17 cellular contexts compared by ENCODE assay signal in genomic region chr3:58459160-58459559, GRCh38. TPM values are rescaled to one million over a fixed set of nuclear protein-coding genes. Genes with fewer than 3 reads are reported as not detected.
A peak's percentile ranks its signal among the peaks of the same experiment; 100 is the strongest.
DNase-seq lines count a peak whose midpoint lies in the region; ATAC-seq and TF ChIP-seq lines count a peak whose summit lies in the region.
"Had no signal": no experiment of that assay in that cellular context is flagged by ENCODE, and none has a peak within 500 bp of the region (broad histone marks: within the 10 kb centered on the region; RNA-seq: fewer than 3 reads in every experiment).

No MANE protein-coding gene starts in this region.

- peak; percentile 6 for DNase-seq in MCF 10A (ENCODE audit: unreplicated experiment)
- no peak for DNase-seq in breast epithelium (ENCODE audit: low spot score in 2 of 2)
- DNase-seq in epithelial cell of esophagus (ENCODE audit: low read depth): peak; percentile 76
- no peak for DNase-seq in mesendoderm
- DNase-seq: Caco-2; CD4-positive, CD25-positive, alpha-beta regulatory T cell; CD8-positive, alpha-beta T cell; DMS153; DND-41; H7 had no signal

- no peak overlapping the region for H2BK120ac ChIP-seq in mesendoderm (ENCODE audit: low read depth, low read length)

- no peak overlapping the region for H3K4me2 ChIP-seq in mesendoderm (ENCODE audit: low read length)
- H3K4me2 ChIP-seq: BLaER1 had no signal

- H3K79me1 ChIP-seq in mesendoderm (ENCODE audit: low read length): no peaks in the 10 kb centered on the region

- TF ChIP-seq POLR2A in breast epithelium (IDR thresholded peaks at IDR 0.05): no peak

- H3K56ac ChIP-seq in mesendoderm (ENCODE audit: low read length): no peak overlapping the region

- H3K4me3 Mint-ChIP-seq in MCF 10A (ENCODE audit: unreplicated experiment): no peak overlapping the region
- H3K4me3 Mint-ChIP-seq: B cell; CD4-positive, CD25-positive, alpha-beta regulatory T cell; CD8-positive, alpha-beta T cell had no signal

- no peak overlapping the region for H3K23ac ChIP-seq in mesendoderm (ENCODE audit: low read length)

- no CpG with 5 or more reads among the region's 4 CpGs for WGBS in mesendoderm (ENCODE audit: extremely low coverage, insufficient coverage, low lambda C conversion rate)

- no peak overlapping the region for H2BK5ac ChIP-seq in mesendoderm (ENCODE audit: low read length)

- H4K5ac ChIP-seq in mesendoderm (ENCODE audit: low read length): no peak overlapping the region

- no peak overlapping the region for H3K4me3 ChIP-seq in breast epithelium
- H3K4me3 ChIP-seq in epithelial cell of esophagus (ENCODE audit: low read length): no peak overlapping the region
- H3K4me3 ChIP-seq in mesendoderm (ENCODE audit: low read length): no peak overlapping the region
- H3K4me3 ChIP-seq: BLaER1 had no signal

- no TSS peak for BruUV-seq in MCF 10A (replicated peaks; lab: Mats Ljungman, UMichigan)

- no peaks in the 10 kb centered on the region for H3K27me3 Mint-ChIP-seq in MCF 10A (ENCODE audit: insufficient read depth, unreplicated experiment)
- H3K27me3 Mint-ChIP-seq: B cell had no signal

- no peaks in the 10 kb centered on the region for H3K36me3 ChIP-seq in breast epithelium
- no peaks in the 10 kb centered on the region for H3K36me3 ChIP-seq in mesendoderm (ENCODE audit: control insufficient read depth, insufficient read depth, low read length)
- H3K36me3 ChIP-seq: BLaER1 had no signal

- ATAC-seq in HG02973 (IDR thresholded peaks at IDR 0.05; ENCODE audit: unreplicated experiment) (no peak), HG03135 (IDR thresholded peaks at IDR 0.05; ENCODE audit: unreplicated experiment) (no peak)
- ATAC-seq: CD8-positive, alpha-beta T cell; HCT116 had no signal

- no peaks in the 10 kb centered on the region for H3K79me2 ChIP-seq in mesendoderm (ENCODE audit: control insufficient read depth, insufficient read depth, low read length)

- POLR2A ChIA-PET in MCF 10A (lab: Yijun Ruan, JAX): interaction anchor here (1.2 kb wide), 1 partner anchor 25 kb away, joined by 6 read pairs; the partner anchor contains the start of gene PDHB

- no peak overlapping the region for H3K18ac ChIP-seq in mesendoderm (ENCODE audit: low read length)

- intact Hi-C loops in MCF 10A (cut with micrococcal nuclease): no loop called here
- intact Hi-C loops in breast epithelium (cut with DNase I; ENCODE audit: low total_unique reads): no loop called here

- H3K9me3 ChIP-seq in breast epithelium: peaks cover 12 to 21% of the 10 kb centered on the region in 2 donors

- TF ChIP-seq CTCF in MCF 10A (IDR thresholded peaks at IDR 0.05; ENCODE audit: unreplicated experiment) (no peak), breast epithelium (IDR thresholded peaks at IDR 0.05) (no peak), epithelial cell of esophagus (IDR thresholded peaks at IDR 0.05; ENCODE audit: insufficient read depth, low read depth, low read length, missing control alignments) (no peak)

- peak overlapping the region; percentile 52 for H3K4ac ChIP-seq in mesendoderm (ENCODE audit: low read depth, low read length)

- no peak overlapping the region for H3K27ac Mint-ChIP-seq in MCF 10A (ENCODE audit: low read depth, unreplicated experiment)
- H3K27ac Mint-ChIP-seq: B cell; CD4-positive, CD25-positive, alpha-beta regulatory T cell; CD8-positive, alpha-beta T cell had no signal

- no peaks in the 10 kb centered on the region for H3K4me1 ChIP-seq in breast epithelium
- H3K4me1 ChIP-seq in mesendoderm (ENCODE audit: control insufficient read depth, low read depth, low read length): peaks cover 2% of the 10 kb centered on the region

- no peak overlapping the region for H2AK5ac ChIP-seq in mesendoderm (ENCODE audit: low read length)

- peaks cover 12% of the 10 kb centered on the region for H3K36me3 Mint-ChIP-seq in MCF 10A (ENCODE audit: insufficient read depth, unreplicated experiment)
- H3K36me3 Mint-ChIP-seq: CD4-positive, CD25-positive, alpha-beta regulatory T cell had no signal

- H3K4me1 Mint-ChIP-seq in MCF 10A (ENCODE audit: insufficient read depth, unreplicated experiment): peaks cover 20% of the 10 kb centered on the region

- H3K9me3 Mint-ChIP-seq in MCF 10A (ENCODE audit: unreplicated experiment): peaks cover 6% of the 10 kb centered on the region

- no peaks in the 10 kb centered on the region for H3K27me3 ChIP-seq in breast epithelium
- H3K27me3 ChIP-seq in mesendoderm (ENCODE audit: insufficient read depth, low read length, poor library complexity): no peaks in the 10 kb centered on the region
- H3K27me3 ChIP-seq: BLaER1 had no signal

- H3K27ac ChIP-seq in breast epithelium: no peak overlapping the region
- no peak overlapping the region for H3K27ac ChIP-seq in mesendoderm (ENCODE audit: low read depth, low read length)
- H3K27ac ChIP-seq: 22Rv1, BLaER1, C4-2B had no signal

- no peak overlapping the region for H2BK15ac ChIP-seq in mesendoderm (replicated peaks; ENCODE audit: low read depth)

- H3K9ac ChIP-seq in mesendoderm (ENCODE audit: low read length): no peak overlapping the region
- H3K9ac ChIP-seq: BLaER1 had no signal

- CTCF ChIA-PET in MCF 10A (lab: Yijun Ruan, JAX): interaction anchor here (0.6 to 1.9 kb wide), 5 partner anchors 9 to 171 kb away, joined by 3 to 8 read pairs (median 3); no protein-coding TSS in a partner anchor

- H4K8ac ChIP-seq in mesendoderm (ENCODE audit: low read depth, low read length): no peak overlapping the region

RNA-seq across cellular contexts. Expression of gene PDHB, which starts 25.5 kb away (rescaled TPM):
- total RNA-seq in MCF 10A (2022) (52.2 and 62.2 TPM in 2 replicates), breast epithelium (10 to 100 TPM; 56.0 to 68.2 (median 57.1) TPM)
- polyA plus RNA-seq in mesendoderm (2013, experiment 1 of 2): 316 TPM
- 310 TPM for polyA plus RNA-seq in mesendoderm (2013, experiment 2 of 2)

RNA-seq across cellular contexts. Expression of gene KCTD6, which starts 32.7 kb away (rescaled TPM):
- total RNA-seq in MCF 10A (2022): 9.9 and 10.6 TPM in 2 replicates
- total RNA-seq in breast epithelium: 10 to 100 TPM; 15.4 to 30.7 (median 16.3) TPM
- polyA plus RNA-seq in mesendoderm (2013, experiment 1 of 2): 44.2 TPM
- polyA plus RNA-seq in mesendoderm (2013, experiment 2 of 2): 42.6 TPM

Comparison
In these comparisons a context has a peak if more than half of its experiments do, and no peak if none do; other contexts are left out.
1. DNase-seq: peak in MCF 10A (single experiment) and epithelial cell of esophagus (single experiment); none in breast epithelium (0 of 2) and mesendoderm (single experiment).